ENCODE assay signal across 1 cellular context in genomic region chr3:11770105-11770476, GRCh38.
TF ChIP-seq lines count a peak whose summit lies in the region.

No MANE protein-coding gene starts in this region.

TF ChIP-seq in H1, 55 proteins besides CTCF, POLR2A, EP300 and RAD21 (continued from another document):
- TF ChIP-seq CHD7 (IDR thresholded peaks at IDR 0.05; ENCODE audit: insufficient replicate concordance, low read length) (no peak), CEBPB (IDR thresholded peaks at IDR 0.05; ENCODE audit: low read depth, low read length) (no peak), SIN3A (conservative IDR thresholded peaks at IDR 0.05 in 1 of 2, IDR thresholded peaks at IDR 0.05 in 1 of 2; ENCODE audit: low read depth in 1 of 2, low read length in 2 of 2) (no peak), ASH2L (IDR thresholded peaks at IDR 0.05; ENCODE audit: low read length) (no peak), USF2 (IDR thresholded peaks at IDR 0.05; ENCODE audit: low read length) (no peak), GTF2F1 (IDR thresholded peaks at IDR 0.05; ENCODE audit: borderline replicate concordance, low read depth, low read length) (no peak), RBBP5 (IDR thresholded peaks at IDR 0.05; ENCODE audit: borderline replicate concordance, low read depth, low read length) (no peak), SIX5 (IDR thresholded peaks at IDR 0.05; ENCODE audit: low read depth, low read length) (no peak), PHF8 (conservative IDR thresholded peaks at IDR 0.05; ENCODE audit: low read depth, low read length) (no peak), EZH2 (IDR thresholded peaks at IDR 0.05; ENCODE audit: low read depth, low read length, severe bottlenecking) (no peak), POU5F1 (IDR thresholded peaks at IDR 0.05; ENCODE audit: low read depth, low read length) (no peak)
